In the genomic region with DNA sequence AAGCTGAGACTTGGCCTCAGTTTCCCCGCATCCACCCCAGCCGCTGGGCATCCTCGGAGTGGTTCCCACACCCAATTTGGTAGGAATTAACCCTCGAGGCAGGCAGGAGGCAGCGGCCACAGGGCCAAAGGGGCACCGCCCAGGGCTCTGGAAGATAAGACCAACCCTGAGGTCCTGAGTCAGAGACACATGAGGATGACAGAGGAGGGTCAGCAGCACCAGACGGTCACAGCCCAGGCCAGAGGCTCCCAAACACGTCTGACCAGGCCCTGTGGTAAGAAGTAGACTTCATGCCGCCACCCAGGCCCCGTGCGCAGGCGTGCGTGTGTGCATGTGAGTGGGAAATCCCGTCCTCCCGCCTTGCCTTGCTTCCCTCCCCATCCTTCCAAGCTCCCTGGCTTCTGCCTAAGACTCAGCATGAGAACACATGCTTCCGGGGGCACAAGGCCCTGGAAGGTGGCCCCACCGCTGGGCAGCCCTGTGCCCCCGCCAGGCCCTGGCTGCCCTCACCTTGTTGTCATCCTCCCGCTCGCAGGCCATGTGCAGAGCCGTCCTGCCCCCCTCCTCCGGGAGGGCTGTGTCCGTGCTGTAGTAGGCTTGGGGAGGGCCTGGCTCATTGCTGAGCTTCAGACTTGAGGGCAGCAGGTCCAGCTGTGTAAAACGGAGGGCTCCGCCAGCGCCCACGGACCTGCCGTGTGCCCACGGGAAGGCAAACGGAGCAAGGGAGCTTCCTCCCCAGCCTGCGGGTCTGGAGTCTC, we compare ENCODE assay signal across 29 cellular contexts. TPM values are rescaled to one million over a fixed set of nuclear protein-coding genes. Genes with fewer than 3 reads are reported as not detected.
A peak's percentile ranks its signal among the peaks of the same experiment; 100 is the strongest.
DNase-seq lines count a peak whose midpoint lies in the region; ATAC-seq and TF ChIP-seq lines count a peak whose summit lies in the region.
"Had no signal": no experiment of that assay in that cellular context is flagged by ENCODE, and none has a peak within 500 bp of the region (broad histone marks: within the 10 kb centered on the region; RNA-seq: fewer than 3 reads in every experiment).

No MANE protein-coding gene starts in this region.

- H3K27ac ChIP-seq in right atrium auricular region, result no peak overlapping the region
- H3K27ac ChIP-seq in coronary artery, result no peak overlapping the region
- H3K27ac ChIP-seq in mesenchymal stem cell (ENCODE audit: low read length, poor library complexity, severe bottlenecking), result no peak overlapping the region
- H3K27ac ChIP-seq in upper lobe of left lung, result no peak overlapping the region
- H3K27ac ChIP-seq: BLaER1 treated with 17β-estradiol and CSF1 and Interleukin-3, amounts not matched to agents 10 nM and 100 nM; esophagus squamous epithelium; foreskin keratinocyte; right lobe of liver; RWPE1; thyroid gland; WERI-Rb-1 had no signal

- H3K4me3 ChIP-seq in right atrium auricular region, result no peak overlapping the region
- no peak overlapping the region for H3K4me3 ChIP-seq in coronary artery
- peak overlapping the region in 1 of 2 experiments; percentile 9 for H3K4me3 ChIP-seq in mesenchymal stem cell (ENCODE audit: insufficient read depth in 1 of 2, low read depth in 1 of 2, low read length in 2 of 2)
- H3K4me3 ChIP-seq in upper lobe of left lung, result no peak overlapping the region
- H3K4me3 ChIP-seq: BLaER1 treated with 17β-estradiol and CSF1 and Interleukin-3, amounts not matched to agents 10 nM and 100 nM; esophagus squamous epithelium; GM12878; right lobe of liver; thyroid gland had no signal

- H3K18ac ChIP-seq in mesenchymal stem cell (ENCODE audit: low read depth in 1 of 2, low read length in 2 of 2), result no peak overlapping the region

- no peak overlapping the region for H2AK5ac ChIP-seq in mesenchymal stem cell (ENCODE audit: low read length, severe bottlenecking)

- H3K4me1 ChIP-seq in right atrium auricular region (peaks cover 0 to 9% of the 10 kb centered on the region in 2 donors), mesenchymal stem cell (ENCODE audit: control insufficient read depth, insufficient read depth, low read depth, low read length) (peaks cover 6% of the 10 kb centered on the region), upper lobe of left lung (peaks cover 0 to 7% (median 5%) of the 10 kb centered on the region in 4 donors)
- H3K4me1 ChIP-seq: right lobe of liver, thyroid gland had no signal

- H3K36me3 ChIP-seq in right atrium auricular region (no peaks in the 10 kb centered on the region), mesenchymal stem cell (ENCODE audit: control insufficient read depth in 1 of 2, insufficient read depth in 2 of 2, low read depth in 1 of 2, low read length in 2 of 2) (peaks cover 10 to 13% of the 10 kb centered on the region in 2 experiments), upper lobe of left lung (peaks cover 0 to 26% (median 15%) of the 10 kb centered on the region in 4 donors)
- H3K36me3 ChIP-seq: right lobe of liver, WERI-Rb-1 had no signal

- 93% methylated on average over 31 of the region's 31 CpGs for WGBS in mesenchymal stem cell
- WGBS in upper lobe of left lung, 2 donors, result 96 to 99% methylated on average over 22 to 30 of the region's 31 CpGs

- no peak overlapping the region for H3K9ac ChIP-seq in mesenchymal stem cell (ENCODE audit: low read length)
- H3K9ac ChIP-seq: BLaER1 treated with 17β-estradiol and CSF1 and Interleukin-3, amounts not matched to agents 10 nM and 100 nM had no signal

- intact Hi-C loops in left ventricle myocardium superior (cut with micrococcal nuclease), result no loop called here

- no peak for TF ChIP-seq EP300 in upper lobe of left lung (IDR thresholded peaks at IDR 0.05)

- no peaks in the 10 kb centered on the region for H3K9me3 ChIP-seq in right atrium auricular region
- no peaks in the 10 kb centered on the region for H3K9me3 ChIP-seq in mesenchymal stem cell (ENCODE audit: control insufficient read depth, low read length)
- H3K9me3 ChIP-seq in upper lobe of left lung, result no peaks in the 10 kb centered on the region
- H3K9me3 ChIP-seq: BLaER1 treated with 17β-estradiol and CSF1 and Interleukin-3, amounts not matched to agents 10 nM and 100 nM; esophagus squamous epithelium; right lobe of liver; thyroid gland had no signal

- H2BK120ac ChIP-seq in mesenchymal stem cell (ENCODE audit: low read depth, low read length), result no peak overlapping the region

- no peak overlapping the region for H2AFZ ChIP-seq in mesenchymal stem cell (ENCODE audit: low read depth, low read length)

- no peak overlapping the region for H3K4me2 ChIP-seq in mesenchymal stem cell (ENCODE audit: low read length, poor library complexity, severe bottlenecking)
- H3K4me2 ChIP-seq: BLaER1 treated with 17β-estradiol and CSF1 and Interleukin-3, amounts not matched to agents 10 nM and 100 nM had no signal

- DNase-seq in right atrium auricular region (ENCODE audit: low spot score) (peak; percentile 51), left ventricle myocardium superior (no peak), coronary artery (ENCODE audit: low spot score) (peak; percentile 61), mesenchymal stem cell (no peak), upper lobe of left lung (peak; percentile 13 to 70), SIG-M5 treated with dmso at 0.1 percent for 504 hours (lab: John Stamatoyannopoulos, UW; ENCODE audit: unreplicated experiment) (no peak), NCI-H345 treated with DMSO at 0.1 percent for 48 hours (lab: John Stamatoyannopoulos, UW; ENCODE audit: unreplicated experiment) (no peak)
- DNase-seq: activated CD4-positive, alpha-beta T cell treated with anti-CD3 and anti-CD28 coated beads, Interleukin-2, amount 10 ng/mL, durations not matched to agents 7 days and 5 days; activated naive CD4-positive, alpha-beta T cell; central memory CD4-positive, alpha-beta T cell; esophagus squamous epithelium; foreskin keratinocyte; KG1; kidney glomerular epithelial cell; MM.1S; NCI-H1105 treated with DMSO at 0.1 percent for 48 hours; NCI-H187 treated with DMSO at 0.1 percent for 48 hours; NCI-H2171 treated with DMSO at 0.1 percent for 48 hours; NCI-H524; OCI-M1; stimulated activated CD4-positive, alpha-beta T cell treated with anti-CD3 and anti-CD28 coated beads, Interleukin-2, amount 100 ng/mL, for 48 hours; T1000; thyroid gland; WERI-Rb-1 had no signal

- H3K27me3 ChIP-seq in right atrium auricular region (no peaks in the 10 kb centered on the region), mesenchymal stem cell (ENCODE audit: control insufficient read depth in 1 of 2, insufficient read depth in 1 of 2, low read length in 2 of 2) (no peaks in the 10 kb centered on the region), upper lobe of left lung (no peaks in the 10 kb centered on the region)
- H3K27me3 ChIP-seq: BLaER1 treated with 17β-estradiol and CSF1 and Interleukin-3, amounts not matched to agents 10 nM and 100 nM; esophagus squamous epithelium; foreskin keratinocyte; right lobe of liver; thyroid gland had no signal

- no peak for ATAC-seq in left ventricle myocardium superior
- ATAC-seq in upper lobe of left lung (ENCODE audit: low FRiP score in 2 of 2), result no peak
- no peak for ATAC-seq in GM18520 (IDR thresholded peaks at IDR 0.05; ENCODE audit: unreplicated experiment)
- ATAC-seq: foreskin keratinocyte, GM12878, right lobe of liver had no signal

- H2BK12ac ChIP-seq in mesenchymal stem cell (ENCODE audit: low read length in 2 of 2), result no peak overlapping the region

- peak overlapping the region; percentile 41 for H4K91ac ChIP-seq in mesenchymal stem cell (ENCODE audit: low read length)

- no peak overlapping the region for H3K23ac ChIP-seq in mesenchymal stem cell (ENCODE audit: low read length in 2 of 2)

- no peak overlapping the region for H3K14ac ChIP-seq in mesenchymal stem cell (ENCODE audit: low read length in 2 of 2)

- no peak overlapping the region for H2BK5ac ChIP-seq in mesenchymal stem cell (ENCODE audit: low read depth, low read length, poor library complexity, severe bottlenecking)

- H4K8ac ChIP-seq in mesenchymal stem cell (ENCODE audit: low read length), result peak overlapping the region; percentile 14

- H2BK15ac ChIP-seq in mesenchymal stem cell (ENCODE audit: low read depth, poor library complexity, severe bottlenecking), result no peak overlapping the region

- H3K4ac ChIP-seq in mesenchymal stem cell (ENCODE audit: low read depth in 1 of 2, low read length in 2 of 2), result no peak overlapping the region

- TF ChIP-seq POLR2A in upper lobe of left lung (IDR thresholded peaks at IDR 0.05), result no peak

- H3K79me1 ChIP-seq in mesenchymal stem cell (replicated peaks; ENCODE audit: low read length, poor library complexity, severe bottlenecking), result no peaks in the 10 kb centered on the region

- no peak for TF ChIP-seq CTCF in right atrium auricular region (IDR thresholded peaks at IDR 0.05)
- TF ChIP-seq CTCF in coronary artery (IDR thresholded peaks at IDR 0.05), result no peak
- TF ChIP-seq CTCF in upper lobe of left lung (IDR thresholded peaks at IDR 0.05), result no peak

RNA-seq across cellular contexts. Expression of a gene that starts 46.3 kb away (rescaled TPM):
- total RNA-seq in right atrium auricular region, result 1 to 10 TPM; 3.7 to 7.9 TPM
- total RNA-seq in left ventricle myocardium superior, result 5.1 TPM
- 3.6 TPM for polyA plus RNA-seq in mesenchymal stem cell (2013, experiment 1 of 2)
- polyA plus RNA-seq in mesenchymal stem cell (2013, experiment 2 of 2), result 2.7 TPM
- 10 to 100 TPM; 23.7 to 97.4 (median 26.9) TPM for total RNA-seq in upper lobe of left lung

RNA-seq across cellular contexts. Expression of a gene that starts 48.6 kb away (rescaled TPM):
- total RNA-seq in right atrium auricular region (10 to 100 TPM; 12.0 to 17.5 TPM), left ventricle myocardium superior (13.2 TPM), upper lobe of left lung (10 to 100 TPM in 1 of 6 donors, 1 to 10 TPM in 5; 3.2 to 30.4 (median 5.7) TPM)
- 3.5 TPM for polyA plus RNA-seq in mesenchymal stem cell (2013, experiment 1 of 2)
- 4.1 TPM for polyA plus RNA-seq in mesenchymal stem cell (2013, experiment 2 of 2)

RNA-seq across cellular contexts. Expression of a gene that starts 56.8 kb away (rescaled TPM):
- 10 to 100 TPM; 62.0 to 76.3 TPM for total RNA-seq in right atrium auricular region
- 105 TPM for total RNA-seq in left ventricle myocardium superior
- 42.6 TPM for polyA plus RNA-seq in mesenchymal stem cell (2013, experiment 1 of 2)
- polyA plus RNA-seq in mesenchymal stem cell (2013, experiment 2 of 2), result 43.8 TPM
- total RNA-seq in upper lobe of left lung, result 100 to 1,000 TPM in 5 of 6 donors, 10 to 100 TPM in 1; 71.0 to 264 (median 123) TPM

Comparison
In these comparisons a context has a peak if more than half of its experiments do, and no peak if none do; other contexts are left out.
1. DNase-seq: peak in right atrium auricular region (single experiment), coronary artery (single experiment) and upper lobe of left lung (2 of 2); none in left ventricle myocardium superior (single experiment), mesenchymal stem cell (single experiment), SIG-M5 treated with dmso at 0.1 percent for 504 hours (single experiment) and NCI-H345 treated with DMSO at 0.1 percent for 48 hours (single experiment).